ENCODE assay signal across 8 cellular contexts in genomic region chr5:159021360-159022177, GRCh38.
DNase-seq lines count a peak whose midpoint lies in the region; ATAC-seq and TF ChIP-seq lines count a peak whose summit lies in the region.

No MANE protein-coding gene starts in this region.

- no peaks in the 10 kb centered on the region for H3K9me3 ChIP-seq in SJCRH30 (replicated peaks)
- H3K9me3 ChIP-seq in tibial nerve: no peaks in the 10 kb centered on the region

- H3K27ac ChIP-seq in SJCRH30 (peak overlapping the region; percentile 41), mesendoderm (ENCODE audit: low read depth, low read length) (no peak overlapping the region), tibial nerve (peak overlapping the region in 2 of 4 donors; percentile 40 to 51)

- H3K27me3 ChIP-seq in SJCRH30 (no peaks in the 10 kb centered on the region), mesendoderm (ENCODE audit: insufficient read depth, low read length, poor library complexity) (no peaks in the 10 kb centered on the region), tibial nerve (no peaks in the 10 kb centered on the region)

- H4K8ac ChIP-seq in mesendoderm (ENCODE audit: low read depth, low read length): no peak overlapping the region

- no peak overlapping the region for H3K4ac ChIP-seq in mesendoderm (ENCODE audit: low read depth, low read length)

- H3K9ac ChIP-seq in mesendoderm (ENCODE audit: low read length): no peak overlapping the region

- no peak overlapping the region for H3K18ac ChIP-seq in mesendoderm (ENCODE audit: low read length)

- H3K79me2 ChIP-seq in mesendoderm (ENCODE audit: control insufficient read depth, insufficient read depth, low read length): no peaks in the 10 kb centered on the region

- H4K5ac ChIP-seq in mesendoderm (ENCODE audit: low read length): no peak overlapping the region

- H3K23ac ChIP-seq in mesendoderm (ENCODE audit: low read length): no peak overlapping the region

- no peak overlapping the region for H2BK15ac ChIP-seq in mesendoderm (replicated peaks; ENCODE audit: low read depth)

- H3K4me2 ChIP-seq in mesendoderm (ENCODE audit: low read length): no peak overlapping the region

- DNase-seq in D341Med (ENCODE audit: low spot score) (peak; percentile 45), SJCRH30 (peak in 1 of 2 experiments; percentile 20), fibroblast of the aortic adventitia (ENCODE audit: low read depth) (peak; percentile 85), sciatic nerve (ENCODE audit: low spot score) (no peak), mesendoderm (no peak), tibial nerve (ENCODE audit: low spot score in 2 of 2) (no peak), occipital lobe (lab: John Stamatoyannopoulos, UW) (no peak)

- H2BK120ac ChIP-seq in mesendoderm (ENCODE audit: low read depth, low read length): no peak overlapping the region

- TF ChIP-seq EP300 in tibial nerve (IDR thresholded peaks at IDR 0.05): peak in 1 of 2 donors; percentile 61

- H2AK5ac ChIP-seq in mesendoderm (ENCODE audit: low read length): no peak overlapping the region

- TF ChIP-seq CTCF in fibroblast of the aortic adventitia (IDR thresholded peaks at IDR 0.05; ENCODE audit: insufficient read depth, low read length) (no peak), tibial nerve (IDR thresholded peaks at IDR 0.05) (no peak)

- no peaks in the 10 kb centered on the region for H3K79me1 ChIP-seq in mesendoderm (ENCODE audit: low read length)

- H3K56ac ChIP-seq in mesendoderm (ENCODE audit: low read length): no peak overlapping the region

- ATAC-seq in sciatic nerve: peak; percentile 69
- no peak for ATAC-seq in activated CD4-positive, CD25-positive, alpha-beta regulatory T cell treated with anti-CD3 and anti-CD28 coated beads, Interleukin-2, amount 50 U/mL, for 24 hours

- no peak for TF ChIP-seq POLR2A in tibial nerve (IDR thresholded peaks at IDR 0.05)

- no peak overlapping the region for H2BK5ac ChIP-seq in mesendoderm (ENCODE audit: low read length)

- H3K36me3 ChIP-seq in SJCRH30 (no peaks in the 10 kb centered on the region), mesendoderm (ENCODE audit: control insufficient read depth, insufficient read depth, low read length) (no peaks in the 10 kb centered on the region), tibial nerve (no peaks in the 10 kb centered on the region)

- H3K4me3 ChIP-seq in SJCRH30 (peak overlapping the region; percentile 50), fibroblast of the aortic adventitia (ENCODE audit: low read depth, low read length) (peak overlapping the region; percentile 19), mesendoderm (ENCODE audit: low read length) (no peak overlapping the region), tibial nerve (no peak overlapping the region)

- WGBS in mesendoderm (ENCODE audit: extremely low coverage, insufficient coverage, low lambda C conversion rate): no CpG with 5 or more reads among the region's 19 CpGs
- 68% methylated on average over 19 of the region's 19 CpGs for WGBS in tibial nerve, 2 donors

- intact Hi-C loops in sciatic nerve (cut with DNase I): no loop called here

- H3K4me1 ChIP-seq in SJCRH30 (peaks cover 13% of the 10 kb centered on the region), mesendoderm (ENCODE audit: control insufficient read depth, low read depth, low read length) (no peaks in the 10 kb centered on the region), tibial nerve (peaks cover 0 to 17% (median 2%) of the 10 kb centered on the region in 4 donors)

Comparison
In these comparisons a context has a peak if more than half of its experiments do, and no peak if none do; other contexts are left out.
1. DNase-seq: peak in D341Med (single experiment) and fibroblast of the aortic adventitia (single experiment); none in sciatic nerve (single experiment), mesendoderm (single experiment), tibial nerve (0 of 2) and occipital lobe (single experiment).
2. H3K4me3 ChIP-seq: peak in SJCRH30 (single experiment) and fibroblast of the aortic adventitia (single experiment); none in mesendoderm (single experiment) and tibial nerve (0 of 4).